8 cellular contexts compared by ENCODE assay signal in genomic region chr4:139266583-139267257, GRCh38. TPM values are rescaled to one million over a fixed set of nuclear protein-coding genes. Genes with fewer than 3 reads are reported as not detected.
DNase-seq lines count a peak whose midpoint lies in the region; ATAC-seq and TF ChIP-seq lines count a peak whose summit lies in the region.

No MANE protein-coding gene starts in this region.

- peak overlapping the region; percentile 78 for H3K27ac Mint-ChIP-seq in activated CD4-positive, alpha-beta T cell treated with anti-CD3 and anti-CD28 coated beads, Interleukin-2, amount 10 ng/mL, durations not matched to agents 24 days and 14 days

- intact Hi-C loops in activated CD4-positive, alpha-beta T cell treated with anti-CD3 and anti-CD28 coated beads, Interleukin-2, amount 10 ng/mL, durations not matched to agents 24 days and 14 days (cut with micrococcal nuclease): loop anchor here (1.0 to 5.0 kb wide), 7 partner anchors 14 to 591 kb away; partner anchors contain the start of genes MGARP and NAA15

- H3K27me3 Mint-ChIP-seq in activated CD4-positive, alpha-beta T cell treated with anti-CD3 and anti-CD28 coated beads, Interleukin-2, amount 10 ng/mL, durations not matched to agents 24 days and 14 days: peaks cover 18% of the 10 kb centered on the region

- H3K27ac ChIP-seq in lung (ENCODE audit: low read depth in 1 of 2, low read length in 1 of 2): peak overlapping the region in 1 of 2 donors; percentile 3

- peak; percentile 98 for ATAC-seq in HG02571 (IDR thresholded peaks at IDR 0.05; ENCODE audit: unreplicated experiment)
- ATAC-seq in lung (ENCODE audit: insufficient read depth, low FRiP score): peak; percentile 41

- no peaks in the 10 kb centered on the region for H3K9me3 ChIP-seq in lung (ENCODE audit: control insufficient read depth in 2 of 2, insufficient read depth in 1 of 2, low read length in 1 of 2)

- no peaks in the 10 kb centered on the region for H3K27me3 ChIP-seq in lung (ENCODE audit: control insufficient read depth, insufficient read depth)

- peaks cover 0 to 5% of the 10 kb centered on the region in 2 donors for H3K4me1 ChIP-seq in lung (ENCODE audit: control insufficient read depth in 2 of 2, insufficient read depth in 2 of 2, low read length in 2 of 2)

- TF ChIP-seq CTCF in GM12873 (IDR thresholded peaks at IDR 0.05; ENCODE audit: insufficient read depth, low read depth, low read length, missing control alignments) (peak; percentile 4), lung (IDR thresholded peaks at IDR 0.05; ENCODE audit: control extremely low read depth, extremely low read depth) (no peak)

- whole genome bisulfite sequencing in lung, 2 donors: 18 to 22% methylated on average over 14 of the region's 14 CpGs

- no peak overlapping the region for H3K4me3 ChIP-seq in lung

- DNase-seq in MV-4-11 (lab: John Stamatoyannopoulos, UW): peak; percentile 98
- peak; percentile 90 for DNase-seq in activated CD4-positive, alpha-beta T cell treated with anti-CD3 and anti-CD28 coated beads, Interleukin-2, amount 10 ng/mL, durations not matched to agents 24 days and 14 days
- DNase-seq in dedifferentiated amniotic fluid mesenchymal stem cell (ENCODE audit: extremely low spot score): peak; percentile 44
- DNase-seq in lung (ENCODE audit: low spot score): peak; percentile 55
- DNase-seq in stimulated activated CD8-positive, alpha-beta memory T cell treated with anti-CD3 and anti-CD28 coated beads, Interleukin-15, amount 100 ng/mL, for 1 hour (ENCODE audit: low read depth): peak; percentile 33
- no peak for DNase-seq in NCI-H1436 (lab: John Stamatoyannopoulos, UW)

- peaks cover 21% of the 10 kb centered on the region for H3K4me1 Mint-ChIP-seq in activated CD4-positive, alpha-beta T cell treated with anti-CD3 and anti-CD28 coated beads, Interleukin-2, amount 10 ng/mL, durations not matched to agents 24 days and 14 days

- H3K9me3 Mint-ChIP-seq in activated CD4-positive, alpha-beta T cell treated with anti-CD3 and anti-CD28 coated beads, Interleukin-2, amount 10 ng/mL, durations not matched to agents 24 days and 14 days: no peaks in the 10 kb centered on the region

- peak overlapping the region; percentile 68 for H3K4me3 Mint-ChIP-seq in activated CD4-positive, alpha-beta T cell treated with anti-CD3 and anti-CD28 coated beads, Interleukin-2, amount 10 ng/mL, durations not matched to agents 24 days and 14 days

- H3K36me3 Mint-ChIP-seq in activated CD4-positive, alpha-beta T cell treated with anti-CD3 and anti-CD28 coated beads, Interleukin-2, amount 10 ng/mL, durations not matched to agents 24 days and 14 days (ENCODE audit: low read depth): peaks cover 1% of the 10 kb centered on the region

- H3K36me3 ChIP-seq in lung (ENCODE audit: control insufficient read depth in 2 of 2, insufficient read depth in 2 of 2, low read length in 2 of 2): no peaks in the 10 kb centered on the region

RNA-seq across cellular contexts. Expression of gene MGARP, which starts 13.3 kb away (rescaled TPM):
- 0.14 and 0.21 TPM in 2 replicates for total RNA-seq in activated CD4-positive, alpha-beta T cell treated with anti-CD3 and anti-CD28 coated beads, Interleukin-2, amount 10 ng/mL, durations not matched to agents 24 days and 14 days
- total RNA-seq in lung: under 1 TPM; 0.26 to 0.46 TPM
- under 1 TPM; 0.17 to 0.87 TPM for polyA plus RNA-seq in lung

RNA-seq across cellular contexts. Expression of gene NAA15, which starts 34.6 kb away (rescaled TPM):
- 114 and 115 TPM in 2 replicates for total RNA-seq in activated CD4-positive, alpha-beta T cell treated with anti-CD3 and anti-CD28 coated beads, Interleukin-2, amount 10 ng/mL, durations not matched to agents 24 days and 14 days
- total RNA-seq in lung: 10 to 100 TPM; 35.1 to 41.3 TPM
- polyA plus RNA-seq in lung: 10 to 100 TPM in 1 of 2 donors, 1 to 10 TPM in 1; 5.7 to 10.5 TPM

RNA-seq across cellular contexts. Expression of gene NDUFC1, which starts 35.6 kb away (rescaled TPM):
- 53.5 and 56.5 TPM in 2 replicates for total RNA-seq in activated CD4-positive, alpha-beta T cell treated with anti-CD3 and anti-CD28 coated beads, Interleukin-2, amount 10 ng/mL, durations not matched to agents 24 days and 14 days
- total RNA-seq in lung: 10 to 100 TPM; 45.0 to 46.9 TPM
- 100 to 1,000 TPM in 1 of 2 donors, 10 to 100 TPM in 1; 57.2 to 122 TPM for polyA plus RNA-seq in lung
